In the genomic region with DNA sequence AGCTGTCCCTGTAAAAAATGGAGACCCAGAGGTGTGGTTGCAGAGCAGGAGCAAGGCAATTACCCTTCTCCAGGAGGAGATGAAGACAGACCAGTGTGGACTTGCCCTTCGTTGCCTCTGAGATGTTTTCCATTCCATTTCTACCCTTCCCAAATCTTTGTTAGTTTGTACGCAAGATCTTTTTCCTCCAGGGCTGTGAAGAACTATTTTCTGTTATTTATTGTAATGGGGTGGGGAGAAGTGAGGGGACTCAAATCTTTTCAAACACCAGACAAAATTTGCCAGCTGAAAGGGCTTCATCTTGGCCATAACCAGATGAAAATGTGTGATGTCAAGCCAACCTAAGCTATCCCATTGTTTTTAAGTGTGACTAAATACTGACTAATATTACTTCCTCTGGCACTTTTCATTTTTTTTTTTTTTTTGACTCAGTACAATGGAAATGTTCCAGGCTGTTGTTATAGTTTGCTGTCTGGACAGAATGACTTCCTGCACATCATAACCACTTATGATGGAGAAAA, we compare ENCODE assay signal across 13 cellular contexts.
DNase-seq lines count a peak whose midpoint lies in the region; ATAC-seq, FAIRE-seq and TF ChIP-seq lines count a peak whose summit lies in the region.
"Had no signal": no experiment of that assay in that cellular context is flagged by ENCODE, and none has a peak within 500 bp of the region (broad histone marks: within the 10 kb centered on the region; RNA-seq: fewer than 3 reads in every experiment).

No MANE protein-coding gene starts in this region.

- no peak overlapping the region for H3K4me3 ChIP-seq in choroid plexus epithelial cell (ENCODE audit: low read depth, low read length)
- H3K4me3 ChIP-seq in vagina: no peak overlapping the region
- H3K4me3 ChIP-seq: spleen, thyroid gland had no signal

- peaks cover 24% of the 10 kb centered on the region for H3K4me1 ChIP-seq in vagina
- H3K4me1 ChIP-seq: thyroid gland had no signal

- peak; percentile 58 for ATAC-seq in Right ventricle myocardium inferior
- peak; percentile 53 for ATAC-seq in left lobe of liver
- ATAC-seq: activated T-cell treated with anti-CD3 and anti-CD28 coated beads, Interleukin-2, amount 50 U/mL, for 4 hours had no signal

- DNase-seq in Right ventricle myocardium inferior (ENCODE audit: missing footprints): no peak
- no peak for DNase-seq in cardiac septum (ENCODE audit: low spot score)
- DNase-seq in choroid plexus epithelial cell (ENCODE audit: low read depth): peak; percentile 60
- DNase-seq in left lobe of liver (ENCODE audit: low spot score): no peak
- DNase-seq in vagina (ENCODE audit: extremely low spot score in 2 of 2): no peak
- DNase-seq in frontal cortex (ENCODE audit: low spot score in 2 of 2): no peak
- DNase-seq in DMS79 (lab: John Stamatoyannopoulos, UW): no peak
- DNase-seq in NCI-H1694 treated with DMSO at 0.1 percent for 48 hours (lab: John Stamatoyannopoulos, UW): no peak
- DNase-seq: activated T-cell treated with anti-CD3 and anti-CD28 coated beads, Interleukin-2, amount 50 U/mL, for 4 hours; NCI-H1105 treated with DMSO at 0.1 percent for 48 hours; spleen; T-helper 1 cell; thyroid gland had no signal

- TF ChIP-seq CTCF in choroid plexus epithelial cell (conservative IDR thresholded peaks at IDR 0.05; ENCODE audit: low read depth, low read length) (no peak), vagina (IDR thresholded peaks at IDR 0.05) (no peak)

- FAIRE-seq in frontal cortex (lab: Jason Lieb, UNC): no peak

- H3K27me3 ChIP-seq in vagina: no peaks in the 10 kb centered on the region
- H3K27me3 ChIP-seq: spleen, thyroid gland had no signal

- TF ChIP-seq POLR2A in vagina (IDR thresholded peaks at IDR 0.05): no peak

- H3K9me3 ChIP-seq in vagina: no peaks in the 10 kb centered on the region
- H3K9me3 ChIP-seq: spleen, thyroid gland had no signal

- no peaks in the 10 kb centered on the region for H3K36me3 ChIP-seq in vagina
- H3K36me3 ChIP-seq: spleen, thyroid gland had no signal

- intact Hi-C loops in Right ventricle myocardium inferior (cut with DNase I) (no loop called here), cardiac septum (cut with DNase I) (no loop called here), vagina (cut with DNase I) (no loop called here)

- H3K27ac ChIP-seq in vagina: peak overlapping the region; percentile 28
